7 cellular contexts compared by ENCODE assay signal in the genomic region with DNA sequence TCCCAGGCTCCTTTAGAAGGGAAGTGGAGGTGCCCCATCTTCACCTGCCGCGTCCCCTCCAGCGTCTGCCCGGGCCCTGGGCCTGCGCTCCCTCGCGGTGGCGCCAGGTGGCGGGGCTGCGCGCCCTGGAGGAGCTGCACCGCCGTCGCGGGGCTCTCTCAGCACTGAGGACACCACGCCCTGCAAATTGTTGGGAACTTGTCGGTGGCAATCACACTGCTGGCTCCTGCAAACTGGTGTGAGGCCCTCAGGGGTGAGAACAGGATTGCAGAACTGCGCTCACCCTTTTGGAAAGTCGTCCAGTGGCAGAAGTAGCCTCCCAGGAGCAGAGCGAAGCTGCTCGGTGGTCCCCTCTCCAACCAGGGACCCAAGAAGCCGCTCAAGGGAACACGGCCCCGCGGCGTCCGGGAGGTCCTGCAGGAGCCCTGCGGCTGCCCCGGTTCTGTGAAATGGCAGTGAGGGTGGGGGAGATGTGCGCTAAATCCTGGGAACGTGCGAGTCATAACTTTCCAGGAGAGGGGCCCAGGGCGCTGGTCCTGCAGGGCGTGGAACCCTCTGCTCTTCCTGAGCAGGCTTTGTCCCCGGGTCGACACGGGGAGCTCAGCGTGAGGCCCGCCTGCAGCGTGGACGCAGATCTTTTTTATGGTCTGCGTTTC. TPM values are rescaled to one million over a fixed set of nuclear protein-coding genes. Genes with fewer than 3 reads are reported as not detected.
A peak's percentile ranks its signal among the peaks of the same experiment; 100 is the strongest.
DNase-seq lines count a peak whose midpoint lies in the region; FAIRE-seq and TF ChIP-seq lines count a peak whose summit lies in the region.

No MANE protein-coding gene starts in this region.

- DNase-seq in GM12892 (ENCODE audit: insufficient read length) (peak; percentile 87), HEK293T (ENCODE audit: extremely low spot score) (peak; percentile 86), NB4 (ENCODE audit: low read depth) (peak; percentile 94), WERI-Rb-1 (peak; percentile 81), bronchial epithelial cell (ENCODE audit: low read depth) (peak; percentile 68), islet precursor cell (peak; percentile 91)
- peak; percentile 21 to 69 for DNase-seq in stimulated activated CD4-positive, alpha-beta T cell treated with anti-CD3 and anti-CD28 coated beads, Interleukin-15, amount 100 ng/mL, for 1 hour (ENCODE audit: low read depth in 1 of 2, low spot score in 1 of 2)

- H3K36me3 ChIP-seq in WERI-Rb-1, result no peaks in the 10 kb centered on the region
- peaks cover 2% of the 10 kb centered on the region for H3K36me3 ChIP-seq in bronchial epithelial cell (ENCODE audit: control insufficient read depth, insufficient read depth, low read length)

- FAIRE-seq in GM12892 (lab: Jason Lieb, UNC), result peak; percentile 91
- FAIRE-seq in bronchial epithelial cell (lab: Jason Lieb, UNC), result no peak

- H3K4me3 ChIP-seq in NB4 (ENCODE audit: low read depth, low read length) (peak overlapping the region; percentile 79), WERI-Rb-1 (ENCODE audit: low read depth, low read length) (peak overlapping the region; percentile 68), bronchial epithelial cell (ENCODE audit: low read depth, low read length) (peak overlapping the region; percentile 83)

- H3K27ac ChIP-seq in WERI-Rb-1, result no peak overlapping the region

- H3K27me3 ChIP-seq in WERI-Rb-1 (ENCODE audit: insufficient read depth, low read depth, severe bottlenecking), result no peaks in the 10 kb centered on the region
- no peaks in the 10 kb centered on the region for H3K27me3 ChIP-seq in bronchial epithelial cell (ENCODE audit: control insufficient read depth, insufficient read depth, low read length)

- TF ChIP-seq CTCF in NB4 (IDR thresholded peaks at IDR 0.05; ENCODE audit: low read depth, low read length) (peak; percentile 93), WERI-Rb-1 (IDR thresholded peaks at IDR 0.05; ENCODE audit: low read depth, low read length) (peak; percentile 92), bronchial epithelial cell (IDR thresholded peaks at IDR 0.05; ENCODE audit: insufficient read depth, low read length, severe bottlenecking) (peak; percentile 95)

- H3K9me3 ChIP-seq in WERI-Rb-1 (ENCODE audit: severe bottlenecking), result peaks cover 2% of the 10 kb centered on the region

- TF ChIP-seq POLR2A in GM12892 (IDR thresholded peaks at IDR 0.05; ENCODE audit: low read depth, low read length), result no peak
- peak; percentile 58 for TF ChIP-seq POLR2A in NB4 (IDR thresholded peaks at IDR 0.05; ENCODE audit: extremely low read depth, insufficient read length)

- CTCF ChIA-PET in HEK293T (lab: Yijun Ruan, JAX), result interaction anchor here (0.6 to 2.5 kb wide), 6 partner anchors 9 to 185 kb away, joined by 3 to 34 read pairs (median 4); no protein-coding TSS in a partner anchor

- POLR2A ChIA-PET in HEK293T (lab: Yijun Ruan, JAX), result interaction anchor here (1.1 kb wide), 1 partner anchor 90 kb away, joined by 3 read pairs; no protein-coding TSS in a partner anchor

TF ChIP-seq in HEK293T, 16 proteins besides CTCF, POLR2A, EP300 and RAD21:
- TF ChIP-seq SUZ12 (IDR thresholded peaks at IDR 0.05) (no peak), ARNT (IDR thresholded peaks at IDR 0.05) (no peak), L3MBTL2 (conservative IDR thresholded peaks at IDR 0.05) (no peak), NFRKB (IDR thresholded peaks at IDR 0.05) (no peak), ELF4 (IDR thresholded peaks at IDR 0.05) (no peak)

RNA-seq across cellular contexts. Expression of gene LRRK1, which starts 1.0 kb away (rescaled TPM):
- polyA plus RNA-seq in GM12892 (2012; ENCODE audit: missing spikeins), result 15.9 TPM
- total RNA-seq in bronchial epithelial cell, result 4.2 TPM in 2 replicates

RNA-seq across cellular contexts. Expression of gene ALDH1A3, which starts 38.5 kb away (rescaled TPM):
- not detected for polyA plus RNA-seq in GM12892 (2012; ENCODE audit: missing spikeins)
- total RNA-seq in bronchial epithelial cell, result 217 and 666 TPM in 2 replicates
